In the genomic region with DNA sequence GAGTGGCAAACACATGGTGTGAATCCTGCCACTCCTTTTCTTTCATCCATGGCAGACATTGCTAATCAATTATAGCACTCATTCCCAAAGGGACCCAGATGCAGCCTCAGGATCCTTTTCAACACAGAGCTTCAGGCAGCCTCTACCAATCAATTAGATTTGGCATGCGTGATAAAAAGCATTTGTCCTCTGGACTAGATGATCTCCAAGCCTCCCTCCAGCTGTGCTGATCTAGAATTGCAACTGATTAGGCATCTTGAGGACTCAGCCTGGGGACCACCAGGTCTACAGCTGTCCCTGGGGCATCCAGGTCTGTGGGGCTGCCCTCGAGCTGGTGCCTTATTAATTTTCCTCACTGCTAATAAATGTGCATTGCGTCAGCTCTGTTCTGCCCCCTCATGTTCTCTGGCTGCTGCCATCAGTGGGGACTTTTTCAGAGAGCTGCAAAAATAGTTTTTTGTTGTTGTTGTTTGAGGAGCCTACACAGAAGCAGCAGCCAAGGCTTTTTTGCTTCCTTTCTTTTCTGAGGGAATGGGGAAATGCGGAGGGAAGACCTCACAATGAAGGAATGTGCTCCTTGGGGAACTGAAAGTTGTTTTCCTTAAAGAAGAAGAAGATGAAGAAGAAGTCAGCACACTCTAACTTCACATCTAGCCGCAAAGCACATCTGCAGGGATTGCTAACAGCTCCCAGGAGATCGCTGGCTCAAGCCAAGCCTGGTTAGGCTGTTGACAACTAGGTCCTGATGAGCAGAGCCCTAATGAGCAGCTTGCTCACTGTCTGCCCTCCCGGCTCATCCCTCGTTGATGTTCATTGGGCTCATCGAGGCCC, we compare ENCODE assay signal across 12 cellular contexts. TPM values are rescaled to one million over a fixed set of nuclear protein-coding genes. Genes with fewer than 3 reads are reported as not detected.
DNase-seq lines count a peak whose midpoint lies in the region; ATAC-seq and TF ChIP-seq lines count a peak whose summit lies in the region.
"Had no signal": no experiment of that assay in that cellular context is flagged by ENCODE, and none has a peak within 500 bp of the region (broad histone marks: within the 10 kb centered on the region; RNA-seq: fewer than 3 reads in every experiment).

No MANE protein-coding gene starts in this region.

- in situ Hi-C loops in IMR-90 (cut with MboI; ENCODE audit: low sequenced_read_pairs): no loop called here

- peaks cover 30% of the 10 kb centered on the region for H3K9me1 ChIP-seq in IMR-90 (ENCODE audit: insufficient read depth, low read length)

- peak overlapping the region; percentile 6 for H2BK5ac ChIP-seq in IMR-90 (ENCODE audit: low read depth, low read length, poor library complexity, severe bottlenecking)

- H4K8ac ChIP-seq in IMR-90 (ENCODE audit: low read depth in 2 of 2, low read length in 2 of 2): peak overlapping the region; percentile 40 to 78; a peak in 3 of 4 replicates

- peak overlapping the region; percentile 78 for H3K4me2 ChIP-seq in IMR-90 (ENCODE audit: low read depth, low read length)

- peak overlapping the region; percentile 89 for H4K91ac ChIP-seq in IMR-90 (ENCODE audit: insufficient read depth, low read depth, low read length)

- H3K4me3 ChIP-seq in IMR-90 (ENCODE audit: insufficient read depth, low read depth, low read length) (no peak overlapping the region), cardiac fibroblast (replicated peaks in 1 of 2; ENCODE audit: low read depth in 2 of 2, low read length in 2 of 2) (peak overlapping the region in 1 of 2 donors; percentile 13)
- H3K4me3 ChIP-seq: adrenal gland had no signal

- WGBS in IMR-90 (ENCODE audit: extremely low coverage in 2 of 2, insufficient read length in 1 of 2), 2 experiments: 34% methylated on average over 5 of the region's 9 CpGs; no CpG with 5 or more reads in 1 of the 2 experiments

- DNase-seq in IMR-90 (peak; percentile 70), cardiac fibroblast (ENCODE audit: low read depth in 2 of 2) (peak; percentile 92 to 94), left lobe of liver (ENCODE audit: low spot score) (no peak), substantia nigra (lab: John Stamatoyannopoulos, UW) (peak in 18 of 49 donors; percentile 16 to 59 (median 28)), GM10248 (ENCODE audit: extremely low spot score) (no peak), HuH-7.5 (ENCODE audit: low spot score) (no peak), HUDEP-2 (lab: John Stamatoyannopoulos, UW; ENCODE audit: unreplicated experiment in 76 of 76) (no peak)
- no peak for DNase-seq in activated CD4-positive, alpha-beta memory T cell treated with anti-CD3 and anti-CD28 coated beads for 36 hours
- DNase-seq: stimulated activated naive CD4-positive, alpha-beta T cell had no signal

- no peak for TF ChIP-seq CTCF in IMR-90 (conservative IDR thresholded peaks at IDR 0.05; ENCODE audit: low read depth, low read length)
- TF ChIP-seq CTCF in cardiac fibroblast (IDR thresholded peaks at IDR 0.05; ENCODE audit: low read depth, low read length): no peak
- no peak for TF ChIP-seq CTCF in GM10248 (IDR thresholded peaks at IDR 0.05; ENCODE audit: control extremely low read depth, extremely low read depth, low read depth, missing control alignments)

- peak overlapping the region; percentile 94 for H2AK5ac ChIP-seq in IMR-90 (ENCODE audit: low read depth, low read length)

- H3K18ac ChIP-seq in IMR-90 (ENCODE audit: low read depth, low read length): peak overlapping the region; percentile 87

- no peak overlapping the region for H3K4me3 Mint-ChIP-seq in activated CD4-positive, alpha-beta memory T cell treated with anti-CD3 and anti-CD28 coated beads for 36 hours
- H3K4me3 Mint-ChIP-seq: T-helper 1 cell treated with Interleukin-12 subunit alpha and Interleukin-12 subunit beta and Interleukin-4 antibody, amounts not matched to agents 30 μg/mL and 1 μg/mL, for 36 hours had no signal

- intact Hi-C loops in IMR-90 (cut with micrococcal nuclease): no loop called here
- intact Hi-C loops in activated CD4-positive, alpha-beta memory T cell treated with anti-CD3 and anti-CD28 coated beads for 36 hours (cut with micrococcal nuclease): no loop called here

- H2BK15ac ChIP-seq in IMR-90 (ENCODE audit: low read depth, low read length): peak overlapping the region; percentile 71; the same call in 2 of the 3 replicates

- peak overlapping the region; percentile 10 for H2AK9ac ChIP-seq in IMR-90 (replicated peaks; ENCODE audit: low read depth, low read length, poor library complexity)

- no peaks in the 10 kb centered on the region for H3K4me1 Mint-ChIP-seq in activated CD4-positive, alpha-beta memory T cell treated with anti-CD3 and anti-CD28 coated beads for 36 hours (ENCODE audit: low read depth)

- H3K23ac ChIP-seq in IMR-90 (ENCODE audit: low read depth, low read length): peak overlapping the region; percentile 83

- TF ChIP-seq POLR2A in IMR-90 (IDR thresholded peaks at IDR 0.05; ENCODE audit: low read depth, low read length): no peak

- peak overlapping the region; percentile 48 for H3K9ac ChIP-seq in IMR-90 (ENCODE audit: low read depth, low read length)

- BruUV-seq in IMR-90 (replicated peaks; lab: Mats Ljungman, UMichigan): no TSS peak

- H4K20me1 ChIP-seq in IMR-90 (ENCODE audit: insufficient read depth, low read length): peaks cover 8% of the 10 kb centered on the region

- dilution Hi-C loops in IMR-90 (cut with HindIII; ENCODE audit: low sequenced_read_pairs, unreplicated experiment): no loop called here

- H2AFZ ChIP-seq in IMR-90 (replicated peaks; ENCODE audit: low read length, poor library complexity): peak overlapping the region; percentile 81

- peak overlapping the region; percentile 95 for H2BK120ac ChIP-seq in IMR-90 (ENCODE audit: low read depth, low read length)

- CTCF ChIA-PET in IMR-90 (lab: Yijun Ruan, JAX): interaction anchor here (1.0 to 2.1 kb wide), 4 partner anchors 11 to 69 kb away, joined by 3 to 10 read pairs (median 4); no protein-coding TSS in a partner anchor
- CTCF ChIA-PET in GM10248 (lab: Yijun Ruan, JAX): interaction anchor here (0.7 to 1.3 kb wide), 6 partner anchors 8 to 69 kb away, joined by 3 to 5 read pairs (median 3); no protein-coding TSS in a partner anchor
- CTCF ChIA-PET in activated CD4-positive, alpha-beta memory T cell treated with anti-CD3 and anti-CD28 coated beads for 36 hours (lab: Charles Lee): interaction anchor here (0.6 to 2.6 kb wide), 6 partner anchors 16 to 286 kb away, joined by 3 to 13 read pairs (median 4); no protein-coding TSS in a partner anchor

- peak; percentile 4 for ATAC-seq in IMR-90 (ENCODE audit: low read depth)
- ATAC-seq in left lobe of liver: peak; percentile 12

- peak overlapping the region; percentile 82 for H3K4ac ChIP-seq in IMR-90 (ENCODE audit: low read depth, low read length)

- no peaks in the 10 kb centered on the region for H3K36me3 ChIP-seq in IMR-90 (ENCODE audit: control insufficient read depth, insufficient read depth, low read length)
- H3K36me3 ChIP-seq: adrenal gland had no signal

- peaks cover 38% of the 10 kb centered on the region for H3K27me3 Mint-ChIP-seq in activated CD4-positive, alpha-beta memory T cell treated with anti-CD3 and anti-CD28 coated beads for 36 hours

- peak overlapping the region; percentile 84 for H3K14ac ChIP-seq in IMR-90 (replicated peaks; ENCODE audit: low read depth, low read length)

- peak overlapping the region; percentile 93 for H2BK20ac ChIP-seq in IMR-90 (ENCODE audit: low read depth, low read length)

- H3K36me3 Mint-ChIP-seq in activated CD4-positive, alpha-beta memory T cell treated with anti-CD3 and anti-CD28 coated beads for 36 hours: no peaks in the 10 kb centered on the region

- H3K79me1 ChIP-seq in IMR-90 (ENCODE audit: low read depth in 1 of 2, low read length in 2 of 2): no peaks in the 10 kb centered on the region

- H4K5ac ChIP-seq in IMR-90 (ENCODE audit: low read depth, low read length): peak overlapping the region; percentile 77

- no peaks in the 10 kb centered on the region for H3K9me3 ChIP-seq in IMR-90 (ENCODE audit: control insufficient read depth, insufficient read depth, low read length)
- H3K9me3 ChIP-seq: adrenal gland had no signal

- TF ChIP-seq RAD21 in IMR-90 (IDR thresholded peaks at IDR 0.05; ENCODE audit: low read length): no peak

- H3K27me3 ChIP-seq in IMR-90 (ENCODE audit: control insufficient read depth, insufficient read depth, low read length): no peaks in the 10 kb centered on the region
- H3K27me3 ChIP-seq: adrenal gland had no signal

- peak overlapping the region; percentile 65 for H3K27ac ChIP-seq in IMR-90 (ENCODE audit: insufficient read depth, low read length)
- peak overlapping the region; percentile 99 for H3K27ac ChIP-seq in substantia nigra (ENCODE audit: low read depth, low read length, poor library complexity, severe bottlenecking)

- H3K4me1 ChIP-seq in IMR-90 (ENCODE audit: control insufficient read depth, insufficient read depth, low read length): peaks cover 43% of the 10 kb centered on the region

- H3K56ac ChIP-seq in IMR-90 (ENCODE audit: extremely low read depth, insufficient read depth, low read length): no peak overlapping the region; the same call in 1 of the 2 replicates

- POLR2A ChIA-PET in IMR-90 (lab: Charles Lee; ENCODE audit: unreplicated experiment): no interaction called here
- POLR2A ChIA-PET in GM10248 (lab: Yijun Ruan, JAX): no interaction called here
- POLR2A ChIA-PET in activated CD4-positive, alpha-beta memory T cell treated with anti-CD3 and anti-CD28 coated beads for 36 hours (lab: Charles Lee): interaction anchor here (0.6 to 1.1 kb wide), 2 partner anchors 20 to 337 kb away, joined by 4 to 5 read pairs; no protein-coding TSS in a partner anchor

- H3K27ac Mint-ChIP-seq in activated CD4-positive, alpha-beta memory T cell treated with anti-CD3 and anti-CD28 coated beads for 36 hours: no peak overlapping the region
- H3K27ac Mint-ChIP-seq: T-helper 1 cell treated with Interleukin-12 subunit alpha and Interleukin-12 subunit beta and Interleukin-4 antibody, amounts not matched to agents 30 μg/mL and 1 μg/mL, for 36 hours had no signal

- no peaks in the 10 kb centered on the region for H3K9me3 Mint-ChIP-seq in activated CD4-positive, alpha-beta memory T cell treated with anti-CD3 and anti-CD28 coated beads for 36 hours
- H3K9me3 Mint-ChIP-seq: T-helper 1 cell treated with Interleukin-12 subunit alpha and Interleukin-12 subunit beta and Interleukin-4 antibody, amounts not matched to agents 30 μg/mL and 1 μg/mL, for 36 hours had no signal

TF ChIP-seq in IMR-90, 13 proteins besides CTCF, POLR2A, EP300 and RAD21 (continues in another document):
- TF ChIP-seq FOS (IDR thresholded peaks at IDR 0.05; ENCODE audit: low read depth, low read length): no peak

RNA-seq across cellular contexts. Expression of a gene that starts 8.8 kb away (rescaled TPM):
- total RNA-seq in IMR-90 (2012; rRNA removed) (7.8 and 7.9 TPM in 2 replicates), left lobe of liver (28.0 TPM)
- 9.0 and 11.2 TPM in 2 replicates for polyA plus RNA-seq in IMR-90 (2012; rRNA removed)
- polyA plus RNA-seq in IMR-90 (2012; cell fraction: cytosol; rRNA removed): 6.2 and 7.6 TPM in 2 replicates
- polyA plus RNA-seq in IMR-90 (2012; cell fraction: nucleus; rRNA removed; ENCODE audit: low replicate concordance): 5.0 and 13.0 TPM in 2 replicates
- total RNA-seq in activated CD4-positive, alpha-beta memory T cell treated with anti-CD3 and anti-CD28 coated beads for 36 hours: not detected

RNA-seq across cellular contexts. Expression of a gene that starts 50.8 kb away (rescaled TPM):
- total RNA-seq in IMR-90 (2012; rRNA removed) (not detected in 2 replicates), left lobe of liver (0.68 TPM)
- not detected in 2 replicates for polyA plus RNA-seq in IMR-90 (2012; rRNA removed)
- not detected in 2 replicates for polyA plus RNA-seq in IMR-90 (2012; cell fraction: cytosol; rRNA removed)
- polyA plus RNA-seq in IMR-90 (2012; cell fraction: nucleus; rRNA removed; ENCODE audit: low replicate concordance): 0.13 and 0.24 TPM in 2 replicates
- 10 to 100 TPM; 21.5 to 22.8 TPM for total RNA-seq in activated CD4-positive, alpha-beta memory T cell treated with anti-CD3 and anti-CD28 coated beads for 36 hours
- total RNA-seq: M059J had no signal

Comparison
In these comparisons a context has a peak if more than half of its experiments do, and no peak if none do; other contexts are left out.
1. DNase-seq: peak in IMR-90 (single experiment) and cardiac fibroblast (2 of 2); none in left lobe of liver (single experiment), GM10248 (single experiment), HuH-7.5 (single experiment), activated CD4-positive, alpha-beta memory T cell treated with anti-CD3 and anti-CD28 coated beads for 36 hours (single experiment) and HUDEP-2 (0 of 76).
2. RNA of a gene that starts 50.8 kb away (total RNA-seq): 21.5 to 22.8 TPM in activated CD4-positive, alpha-beta memory T cell treated with anti-CD3 and anti-CD28 coated beads for 36 hours; 0.68 TPM in left lobe of liver (single experiment) and not detected in IMR-90; every median in the first group is over 10 times any median in the second.